10 cellular contexts compared by ENCODE assay signal in the genomic region with DNA sequence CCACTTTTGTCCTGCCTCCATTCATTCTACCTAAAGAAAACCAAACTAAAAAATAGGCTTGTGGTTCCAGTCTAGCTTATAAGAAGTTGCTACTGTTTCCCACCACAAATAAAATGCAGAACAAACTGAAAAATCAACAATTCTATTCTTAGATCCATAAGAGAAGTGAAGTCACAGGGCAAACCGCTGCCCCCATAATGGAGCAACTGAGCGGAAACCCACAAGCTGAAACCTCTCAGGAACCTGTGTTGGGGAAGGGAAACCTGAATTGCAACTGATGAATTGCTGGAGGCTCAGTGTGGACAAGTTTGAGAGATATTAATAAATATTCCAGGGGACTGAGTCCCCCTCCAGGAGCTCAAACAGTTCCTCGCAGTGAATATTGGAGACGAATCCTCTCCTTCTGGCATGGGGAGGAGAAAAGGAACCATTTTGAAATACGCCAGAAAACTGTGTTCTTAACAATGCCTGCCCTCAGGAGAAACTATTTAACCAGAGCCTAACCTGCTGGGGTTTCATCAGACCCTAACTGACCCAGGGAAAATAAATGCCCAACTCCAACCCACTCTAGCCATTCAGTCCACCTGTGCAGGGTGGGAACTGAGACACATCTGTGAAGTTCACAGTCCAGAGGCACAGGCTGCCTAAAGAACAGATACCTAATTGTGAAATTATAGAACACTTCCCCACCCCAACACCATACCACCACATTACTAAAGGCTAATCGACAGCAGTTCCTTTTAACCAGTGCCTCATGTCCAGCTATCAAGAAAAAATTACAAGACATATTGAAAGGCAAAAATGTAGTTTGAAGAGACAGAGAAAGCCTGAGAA. TPM values are rescaled to one million over a fixed set of nuclear protein-coding genes. Genes with fewer than 3 reads are reported as not detected.
DNase-seq lines count a peak whose midpoint lies in the region; ATAC-seq and TF ChIP-seq lines count a peak whose summit lies in the region.
"Had no signal": no experiment of that assay in that cellular context is flagged by ENCODE, and none has a peak within 500 bp of the region (broad histone marks: within the 10 kb centered on the region; RNA-seq: fewer than 3 reads in every experiment).

No MANE protein-coding gene starts in this region.

- no peaks in the 10 kb centered on the region for H3K36me3 ChIP-seq in tibial nerve

- peaks cover 1 to 5% of the 10 kb centered on the region in 2 donors for H3K36me3 Mint-ChIP-seq in naive B cell

- no peak for TF ChIP-seq POLR2A in tibial nerve (IDR thresholded peaks at IDR 0.05)

- H3K27ac Mint-ChIP-seq in naive B cell = peak overlapping the region in 5 of 6 donors; percentile 30 to 86 (median 70)

- TF ChIP-seq EP300 in tibial nerve (IDR thresholded peaks at IDR 0.05) = peak in 1 of 2 donors; percentile 61

- peaks cover 23 to 39% (median 38%) of the 10 kb centered on the region in 3 donors for H3K4me1 Mint-ChIP-seq in naive B cell

- ATAC-seq in GM18873 (IDR thresholded peaks at IDR 0.05; ENCODE audit: low FRiP score, unreplicated experiment) = peak; percentile 86
- peak; percentile 90 for ATAC-seq in HG02642 (IDR thresholded peaks at IDR 0.05; ENCODE audit: poor library complexity, unreplicated experiment)
- peak; percentile 63 for ATAC-seq in HG03575 (IDR thresholded peaks at IDR 0.05; ENCODE audit: extremely low read depth, insufficient number of reproducible peaks, low FRiP score, unreplicated experiment)
- ATAC-seq in naive B cell (ENCODE audit: low read depth in 2 of 2) = peak; percentile 95 to 97

- H3K9me3 Mint-ChIP-seq in naive B cell = peaks cover 0 to 3% (median 0%) of the 10 kb centered on the region in 7 donors

- H3K27me3 ChIP-seq in tibial nerve = no peaks in the 10 kb centered on the region

- DNase-seq in naive B cell = peak; percentile 60
- DNase-seq in GM19240 (ENCODE audit: insufficient read length, low spot score) = no peak
- no peak for DNase-seq in T1000 (lab: John Stamatoyannopoulos, UW)
- no peak for DNase-seq in tibial nerve (ENCODE audit: low spot score in 2 of 2)
- DNase-seq in Ammon's horn (ENCODE audit: low spot score) = no peak
- DNase-seq: stimulated activated CD4-positive, alpha-beta T cell treated with anti-CD3 and anti-CD28 coated beads, Interleukin-2, amount 100 ng/mL, for 48 hours had no signal

- H3K9me3 ChIP-seq in tibial nerve = no peaks in the 10 kb centered on the region

- no peak overlapping the region for H3K4me3 ChIP-seq in tibial nerve
- H3K4me3 ChIP-seq: lung had no signal

- no peaks in the 10 kb centered on the region for H3K27me3 Mint-ChIP-seq in naive B cell

- no peak for TF ChIP-seq CTCF in tibial nerve (IDR thresholded peaks at IDR 0.05)

- H3K27ac ChIP-seq in tibial nerve = no peak overlapping the region

- no peaks in the 10 kb centered on the region for H3K4me1 ChIP-seq in tibial nerve

- WGBS in tibial nerve, 2 donors = 70 to 85% methylated on average over 6 of the region's 6 CpGs

- peak overlapping the region; percentile 44 to 87 (median 80) for H3K4me3 Mint-ChIP-seq in naive B cell

RNA-seq across cellular contexts. Expression of a gene that starts 22.8 kb away (rescaled TPM):
- polyA plus RNA-seq in naive B cell (ENCODE audit: low read depth in 6 of 6) = 1 to 10 TPM in 3 of 6 donors, under 1 TPM in 2, not detected in 1; 0.57 to 1.7 (median 1.1) TPM
- total RNA-seq in tibial nerve = 10 to 100 TPM; 10.6 to 17.9 (median 13.3) TPM
